1 cellular context compared by ENCODE assay signal in genomic region chr5:149400304-149400703, GRCh38.
TF ChIP-seq lines count a peak whose summit lies in the region.

No MANE protein-coding gene starts in this region.

TF ChIP-seq in K562, 482 proteins besides CTCF, POLR2A, EP300 and RAD21 (continued from another document):
- no peak for TF ChIP-seq BCLAF1 (IDR thresholded peaks at IDR 0.05; ENCODE audit: borderline replicate concordance in 1 of 2, control insufficient read depth in 1 of 2, low read depth in 2 of 2, low read length in 1 of 2)
- peak; percentile 88 for TF ChIP-seq PKNOX1 (IDR thresholded peaks at IDR 0.05)
- TF ChIP-seq MTA2 (IDR thresholded peaks at IDR 0.05; ENCODE audit: low read depth), result 0 out of 2 replicates have a peak, but pooled peaks have one; percentile 23
- no peak for TF ChIP-seq PBX2 (CRISPR knock-in tag; IDR thresholded peaks at IDR 0.05; ENCODE audit: low read depth)
- TF ChIP-seq PBX2 (tag; conservative IDR thresholded peaks at IDR 0.05; ENCODE audit: low read depth), result peak; percentile 34
- peak; percentile 66; the same call in 1 of the 2 replicates for TF ChIP-seq CTBP1 (IDR thresholded peaks at IDR 0.05; ENCODE audit: borderline replicate concordance)
- TF ChIP-seq KLF16 (IDR thresholded peaks at IDR 0.05), result 0 out of 2 replicates have a peak, but pooled peaks have one; percentile 8
- no peak for TF ChIP-seq ZBTB2 (IDR thresholded peaks at IDR 0.05)
- peak; percentile 11 to 31; a peak in 1 of 4 replicates for TF ChIP-seq KDM1A (IDR thresholded peaks at IDR 0.05)
- TF ChIP-seq ARID3B (CRISPR knock-in tag; IDR thresholded peaks at IDR 0.05; ENCODE audit: borderline replicate concordance), result no peak
- TF ChIP-seq DPF2 (IDR thresholded peaks at IDR 0.05), result peak; percentile 30; the same call in 1 of the 2 replicates
- TF ChIP-seq DACH1 (IDR thresholded peaks at IDR 0.05; ENCODE audit: partially characterized antibody), result peak; percentile 51
- no peak for TF ChIP-seq ZNF280B (CRISPR knock-in tag; IDR thresholded peaks at IDR 0.05)
- TF ChIP-seq ZNF766 (CRISPR knock-in tag; conservative IDR thresholded peaks at IDR 0.05), result 0 out of 2 replicates have a peak, but pooled peaks have one; percentile 37
- peak; percentile 32; the same call in 1 of the 2 replicates for TF ChIP-seq SMAD4 (CRISPR knock-in tag; conservative IDR thresholded peaks at IDR 0.05)
- no peak for TF ChIP-seq POLR2B (IDR thresholded peaks at IDR 0.05; ENCODE audit: low read depth, partially characterized antibody)
- 0 out of 2 replicates have a peak, but pooled peaks have one; percentile 38 for TF ChIP-seq LCOR (CRISPR knock-in tag; IDR thresholded peaks at IDR 0.05)
- TF ChIP-seq ZFPM2 (CRISPR knock-in tag; IDR thresholded peaks at IDR 0.05), result no peak
- TF ChIP-seq MEIS2 (IDR thresholded peaks at IDR 0.05; ENCODE audit: partially characterized antibody), result peak; percentile 37
- peak; percentile 59 for TF ChIP-seq TCF3 (CRISPR knock-in tag; IDR thresholded peaks at IDR 0.05)
- TF ChIP-seq MYC (IDR thresholded peaks at IDR 0.05; ENCODE audit: low read depth, low read length), result no peak
- TF ChIP-seq MYC (CRISPR knock-in tag; IDR thresholded peaks at IDR 0.05; ENCODE audit: borderline replicate concordance, low read depth), result no peak
- peak in 1 of 2 experiments; percentile 77; a peak in 2 of 4 replicates for TF ChIP-seq RCOR1 (IDR thresholded peaks at IDR 0.05; ENCODE audit: borderline replicate concordance in 1 of 2, low read depth in 2 of 2, low read length in 2 of 2)
- no peak for TF ChIP-seq ZKSCAN3 (CRISPR knock-in tag; IDR thresholded peaks at IDR 0.05)
- peak; percentile 54; the same call in 1 of the 2 replicates for TF ChIP-seq NR2C1 (IDR thresholded peaks at IDR 0.05)
- TF ChIP-seq NR2C1 (tag; IDR thresholded peaks at IDR 0.05), result peak; percentile 38; the same call in 1 of the 2 replicates
- TF ChIP-seq TSHZ1 (CRISPR knock-in tag; IDR thresholded peaks at IDR 0.05), result no peak
- no peak for TF ChIP-seq TEAD4 (IDR thresholded peaks at IDR 0.05; ENCODE audit: low read length)
- TF ChIP-seq TEAD4 (CRISPR knock-in tag; IDR thresholded peaks at IDR 0.05; ENCODE audit: borderline replicate concordance), result no peak
- TF ChIP-seq JUNB (CRISPR knock-in tag; conservative IDR thresholded peaks at IDR 0.05), result no peak
- peak; percentile 79 for TF ChIP-seq CBFA2T3 (IDR thresholded peaks at IDR 0.05)
- TF ChIP-seq ESRRA (IDR thresholded peaks at IDR 0.05; ENCODE audit: borderline replicate concordance, low read depth), result no peak
- TF ChIP-seq GTF2A2 (tag; IDR thresholded peaks at IDR 0.05), result no peak
- 0 out of 4 replicates have a peak, but pooled peaks of 1 of the 2 experiments have one; percentile 8 for TF ChIP-seq TRIM24 (IDR thresholded peaks at IDR 0.05)
- TF ChIP-seq ZNF263 (CRISPR knock-in tag; IDR thresholded peaks at IDR 0.05; ENCODE audit: borderline replicate concordance), result no peak
- no peak for TF ChIP-seq ATF4 (CRISPR knock-in tag; IDR thresholded peaks at IDR 0.05)
- no peak for TF ChIP-seq NR2C2 (CRISPR knock-in tag; IDR thresholded peaks at IDR 0.05)
- TF ChIP-seq NR2C2 (tag; IDR thresholded peaks at IDR 0.05), result peak; percentile 86
- no peak for TF ChIP-seq CEBPG (CRISPR knock-in tag; IDR thresholded peaks at IDR 0.05)
- no peak for TF ChIP-seq CEBPG (tag; conservative IDR thresholded peaks at IDR 0.05 in 1 of 2, IDR thresholded peaks at IDR 0.05 in 1 of 2)
- TF ChIP-seq ZNF589 (CRISPR knock-in tag; IDR thresholded peaks at IDR 0.05; ENCODE audit: low read depth), result no peak
